1 cellular context compared by ENCODE assay signal in the genomic region with DNA sequence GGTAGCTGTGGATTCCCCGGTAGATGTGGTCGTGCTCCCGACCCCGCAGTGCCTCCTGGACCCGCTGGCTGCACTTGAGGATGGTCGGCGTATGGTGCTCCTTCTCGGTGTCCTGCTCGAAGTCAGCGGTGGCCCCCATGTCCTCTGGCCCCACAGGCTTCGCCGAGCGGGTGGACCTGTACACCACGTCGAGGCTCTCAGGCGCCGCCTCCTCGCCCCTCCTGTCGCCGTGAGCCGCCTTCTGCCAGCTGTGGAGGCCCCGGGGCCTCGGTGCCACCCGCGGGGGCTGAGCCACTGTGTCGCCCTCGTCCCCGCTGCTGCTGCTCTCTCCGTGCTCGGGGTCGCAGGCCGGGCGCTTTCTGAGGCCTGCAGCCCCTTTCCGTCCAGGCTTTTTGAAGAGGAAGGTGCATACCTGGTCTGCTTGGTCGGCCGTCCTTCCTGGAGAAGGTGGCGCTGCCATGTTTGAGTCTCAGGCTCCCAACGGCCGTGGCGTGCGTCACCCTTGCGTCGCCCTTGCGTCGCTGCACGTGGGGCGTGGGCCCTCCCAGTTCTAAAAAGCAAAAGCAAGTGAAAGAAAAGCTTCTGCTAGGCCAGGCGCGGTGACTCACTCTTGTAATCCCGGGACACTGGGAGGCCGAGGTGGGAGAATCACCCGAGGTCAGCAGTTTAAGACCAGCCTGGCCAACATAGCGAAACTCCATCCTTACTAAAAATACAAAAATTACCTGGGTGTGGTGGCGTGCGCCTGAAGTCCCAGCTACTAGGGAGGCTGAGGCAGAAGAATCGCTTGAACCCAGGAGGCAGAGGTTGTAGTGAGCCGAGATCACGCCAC.
TF ChIP-seq lines count a peak whose summit lies in the region.

Gene RNF113B, minus strand, starts transcription at position 493 of the 832 bp plus-strand sequence. Its CDS starts 33 bp downstream, at position 460.

TF ChIP-seq in WTC11, 78 proteins besides CTCF, POLR2A, EP300 and RAD21 (continued from another document):
- TF ChIP-seq E2F1 (CRISPR knock-in tag; IDR thresholded peaks at IDR 0.05) (no peak), SMAD4 (CRISPR knock-in tag; IDR thresholded peaks at IDR 0.05) (no peak), FOXJ3 (CRISPR knock-in tag; IDR thresholded peaks at IDR 0.05; ENCODE audit: borderline replicate concordance) (no peak), ZBTB43 (CRISPR knock-in tag; IDR thresholded peaks at IDR 0.05) (no peak)
